In the genomic region with DNA sequence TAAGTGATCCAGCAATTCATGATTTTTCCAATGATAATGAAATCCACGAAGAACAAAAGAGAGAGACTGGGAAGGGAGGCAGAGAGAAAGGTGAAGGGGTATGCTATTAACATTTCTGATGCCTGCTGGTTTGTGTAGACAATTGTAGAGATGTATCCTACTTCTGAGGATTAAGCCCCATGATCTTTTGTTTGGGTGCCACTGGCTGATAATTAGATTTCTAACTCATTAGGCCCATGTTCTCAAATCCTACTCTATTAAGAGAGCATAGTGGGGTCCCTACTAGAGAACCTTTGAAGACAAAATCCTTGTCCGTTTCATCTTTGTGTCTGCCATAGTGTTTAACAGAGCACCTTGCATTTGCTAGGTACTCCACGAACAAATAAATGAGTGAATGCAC, we compare ENCODE assay signal across 25 cellular contexts. TPM values are rescaled to one million over a fixed set of nuclear protein-coding genes. Genes with fewer than 3 reads are reported as not detected.
DNase-seq lines count a peak whose midpoint lies in the region; ATAC-seq and TF ChIP-seq lines count a peak whose summit lies in the region.
"Had no signal": no experiment of that assay in that cellular context is flagged by ENCODE, and none has a peak within 500 bp of the region (broad histone marks: within the 10 kb centered on the region; RNA-seq: fewer than 3 reads in every experiment).

No MANE protein-coding gene starts in this region.

- H3K36me3 ChIP-seq in mammary epithelial cell (ENCODE audit: insufficient read depth, low read length) (no peaks in the 10 kb centered on the region), breast epithelium (no peaks in the 10 kb centered on the region)

- in situ Hi-C loops in mammary epithelial cell (cut with MboI; ENCODE audit: low sequenced_read_pairs in 2 of 2) = no loop called here

- CTCF ChIA-PET in mammary epithelial cell (lab: Charles Lee; ENCODE audit: low non-redundant PET) = no interaction called here

- H2AFZ ChIP-seq in mammary epithelial cell (ENCODE audit: low read depth, low read length) = peak overlapping the region; percentile 34
- H2AFZ ChIP-seq: PC-9 had no signal

- peak overlapping the region; percentile 30 to 68 (median 51) for H3K27ac Mint-ChIP-seq in brain
- no peak overlapping the region for H3K27ac Mint-ChIP-seq in neural crest cell (ENCODE audit: unreplicated experiment)
- no peak overlapping the region for H3K27ac Mint-ChIP-seq in naive thymus-derived CD8-positive, alpha-beta T cell
- no peak overlapping the region for H3K27ac Mint-ChIP-seq in natural killer cell

- peaks cover 42% of the 10 kb centered on the region for H3K4me1 Mint-ChIP-seq in brain
- peaks cover 27% of the 10 kb centered on the region for H3K4me1 Mint-ChIP-seq in neural crest cell
- H3K4me1 Mint-ChIP-seq in naive thymus-derived CD8-positive, alpha-beta T cell = peaks cover 8 to 24% (median 17%) of the 10 kb centered on the region in 4 donors
- H3K4me1 Mint-ChIP-seq in natural killer cell = peaks cover 15 to 18% of the 10 kb centered on the region in 2 donors

- intact Hi-C loops in mammary epithelial cell (cut with micrococcal nuclease) (loop anchor here (5.0 kb wide), 2 partner anchors 132 to 307 kb away; a partner anchor contains a TSS), breast epithelium (cut with DNase I; ENCODE audit: low total_unique reads) (no loop called here), natural killer cell (cut with micrococcal nuclease) (no loop called here)

- POLR2A ChIA-PET in naive thymus-derived CD8-positive, alpha-beta T cell (lab: Charles Lee) = interaction anchor here (0.6 kb wide), 1 partner anchor 418 kb away, joined by 3 read pairs; no protein-coding TSS in a partner anchor

- no TSS peak for BruUV-seq in mammary epithelial cell (replicated peaks; lab: Mats Ljungman, UMichigan)

- H3K4me2 ChIP-seq in mammary epithelial cell (ENCODE audit: insufficient read depth, low read depth, low read length) = no peak overlapping the region
- H3K4me2 ChIP-seq: PC-9 had no signal

- no peaks in the 10 kb centered on the region for H3K9me3 ChIP-seq in mammary epithelial cell (replicated peaks; ENCODE audit: insufficient read depth, low read length)
- H3K9me3 ChIP-seq in breast epithelium = no peaks in the 10 kb centered on the region

- no peak overlapping the region for H3K4me3 ChIP-seq in mammary epithelial cell (replicated peaks in 1 of 3; ENCODE audit: insufficient read depth in 1 of 3, low read depth in 2 of 3, low read length in 3 of 3)
- no peak overlapping the region for H3K4me3 ChIP-seq in breast epithelium
- H3K4me3 ChIP-seq: PC-9, SJSA1 had no signal

- H3K4me3 Mint-ChIP-seq in brain = peak overlapping the region in 2 of 5 experiments; percentile 42 to 51
- peak overlapping the region; percentile 52 for H3K4me3 Mint-ChIP-seq in neural crest cell
- no peak overlapping the region for H3K4me3 Mint-ChIP-seq in naive thymus-derived CD8-positive, alpha-beta T cell
- no peak overlapping the region for H3K4me3 Mint-ChIP-seq in natural killer cell
- H3K4me3 Mint-ChIP-seq: H9 had no signal

- DNase-seq in mammary epithelial cell = no peak
- no peak for DNase-seq in breast epithelium (ENCODE audit: low spot score in 2 of 2)
- no peak for DNase-seq in neural crest cell (ENCODE audit: low read depth, low spot score)
- DNase-seq in naive thymus-derived CD8-positive, alpha-beta T cell = no peak
- DNase-seq in natural killer cell = no peak
- DNase-seq in activated CD4-positive, CD25-positive, alpha-beta regulatory T cell (lab: John Stamatoyannopoulos, UW) = no peak
- no peak for DNase-seq in KG1 (lab: John Stamatoyannopoulos, UW)
- DNase-seq: 8988T, Calu3, DMS153, DND-41, H9, IMR-90, NCI-H1092, NCI-H1417 treated with DMSO at 0.1 percent for 48 hours, NCI-H1694 treated with DMSO at 0.1 percent for 48 hours, NCI-H2081, NCI-H2171 treated with DMSO at 0.1 percent for 48 hours, NCI-H345, NCI-H524, NCI-H774, PC-9 had no signal

- H3K9ac ChIP-seq in mammary epithelial cell (ENCODE audit: insufficient read depth, low read length) = no peak overlapping the region

- WGBS in mammary epithelial cell (ENCODE audit: low coverage, missing lambda C conversion rate) = 57% methylated on average over 3 of the region's 3 CpGs

- H3K4me1 ChIP-seq in mammary epithelial cell (ENCODE audit: insufficient read depth, low read length) (peaks cover 27% of the 10 kb centered on the region), breast epithelium (peaks cover 0 to 2% of the 10 kb centered on the region in 2 donors)

- H3K36me3 Mint-ChIP-seq in brain (no peaks in the 10 kb centered on the region), neural crest cell (ENCODE audit: low read depth) (no peaks in the 10 kb centered on the region), natural killer cell (no peaks in the 10 kb centered on the region)
- H3K36me3 Mint-ChIP-seq in naive thymus-derived CD8-positive, alpha-beta T cell = no peaks in the 10 kb centered on the region

- TF ChIP-seq CTCF in mammary epithelial cell (conservative IDR thresholded peaks at IDR 0.05 in 1 of 2, IDR thresholded peaks at IDR 0.05 in 1 of 2; ENCODE audit: extremely low read depth in 1 of 2, insufficient read depth in 1 of 2, low read depth in 1 of 2, low read length in 2 of 2) (no peak), breast epithelium (IDR thresholded peaks at IDR 0.05) (no peak), brain (conservative IDR thresholded peaks at IDR 0.05) (no peak), neural crest cell (conservative IDR thresholded peaks at IDR 0.05) (no peak), natural killer cell (IDR thresholded peaks at IDR 0.05) (no peak)

- no peak for ATAC-seq in naive thymus-derived CD8-positive, alpha-beta T cell
- no peak for ATAC-seq in natural killer cell
- ATAC-seq: Right ventricle myocardium inferior had no signal

- dilution Hi-C loops in mammary epithelial cell (cut with HindIII; ENCODE audit: low sequenced_read_pairs) = no loop called here

- H3K9me3 Mint-ChIP-seq in brain (no peaks in the 10 kb centered on the region), neural crest cell (no peaks in the 10 kb centered on the region), natural killer cell (no peaks in the 10 kb centered on the region)
- no peaks in the 10 kb centered on the region for H3K9me3 Mint-ChIP-seq in naive thymus-derived CD8-positive, alpha-beta T cell

- H3K27ac ChIP-seq in mammary epithelial cell (ENCODE audit: insufficient read depth, low read depth, low read length) (no peak overlapping the region), breast epithelium (no peak overlapping the region)
- H3K27ac ChIP-seq: PC-9, SJSA1 had no signal

- no peaks in the 10 kb centered on the region for H4K20me1 ChIP-seq in mammary epithelial cell (ENCODE audit: insufficient read depth, low read length)

- no peak for TF ChIP-seq POLR2A in breast epithelium (IDR thresholded peaks at IDR 0.05)

- peaks cover 20% of the 10 kb centered on the region for H3K79me2 ChIP-seq in mammary epithelial cell (ENCODE audit: insufficient read depth, low read length)

- H3K27me3 Mint-ChIP-seq in brain (peaks cover 27% of the 10 kb centered on the region), neural crest cell (ENCODE audit: low read depth) (peaks cover 11% of the 10 kb centered on the region), natural killer cell (ENCODE audit: low read depth in 2 of 2) (peaks cover 12 to 22% of the 10 kb centered on the region in 2 donors)
- H3K27me3 Mint-ChIP-seq in naive thymus-derived CD8-positive, alpha-beta T cell = peaks cover 30 to 74% (median 38%) of the 10 kb centered on the region in 5 donors

- no peaks in the 10 kb centered on the region for H3K27me3 ChIP-seq in mammary epithelial cell (ENCODE audit: insufficient read depth, low read length)
- H3K27me3 ChIP-seq in breast epithelium = no peaks in the 10 kb centered on the region
- H3K27me3 ChIP-seq: SJSA1 had no signal

RNA-seq across cellular contexts. Expression of a gene that starts 2.7 kb away (rescaled TPM):
- total RNA-seq in mammary epithelial cell (100 to 1,000 TPM in 1 of 2 donors, 10 to 100 TPM in 1; 52.3 to 201 TPM), breast epithelium (10 to 100 TPM; 23.8 to 38.7 (median 29.6) TPM), neural crest cell (36.7 and 37.3 TPM in 2 replicates), natural killer cell (1 to 10 TPM; 1.6 to 3.4 (median 2.9) TPM)
- polyA plus RNA-seq in mammary epithelial cell (35.7 TPM), brain (ENCODE audit: insufficient read depth, low read depth, low replicate concordance) (3.4 TPM)
- 110 TPM for polyA minus RNA-seq in mammary epithelial cell
- 1 to 10 TPM; 1.0 to 1.3 TPM for total RNA-seq in naive thymus-derived CD8-positive, alpha-beta T cell
- polyA plus RNA-seq in naive thymus-derived CD8-positive, alpha-beta T cell = under 1 TPM in 2 of 3 donors, not detected in 1; 0.05 to 0.27 TPM

Comparison
In these comparisons a context has a peak if more than half of its experiments do, and no peak if none do; other contexts are left out.
1. H3K27ac Mint-ChIP-seq: peak in brain (5 of 5); none in neural crest cell (single experiment), naive thymus-derived CD8-positive, alpha-beta T cell (0 of 10) and natural killer cell (0 of 2).